In the genomic region with DNA sequence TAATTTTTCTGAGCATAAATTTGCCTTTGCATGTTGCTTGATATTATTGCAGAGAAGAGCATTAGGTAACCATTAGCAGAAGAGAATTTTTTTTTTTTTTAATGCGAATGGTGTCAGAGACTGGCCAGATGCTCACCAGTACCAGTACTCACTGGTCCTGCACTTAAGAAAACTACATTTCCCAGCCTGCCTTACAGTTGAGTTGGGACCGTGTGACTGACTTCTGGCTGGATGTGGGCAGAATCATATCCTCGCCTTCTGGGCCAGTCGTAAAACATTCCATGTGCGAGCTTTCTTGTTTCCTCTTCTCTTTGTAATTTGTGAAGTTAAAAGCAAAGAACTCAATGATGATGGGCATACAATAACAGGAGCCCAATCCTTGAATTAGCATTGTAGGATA, we compare ENCODE assay signal across 6 cellular contexts.
"Had no signal": no experiment of that assay in that cellular context is flagged by ENCODE, and none has a peak within 500 bp of the region (broad histone marks: within the 10 kb centered on the region; RNA-seq: fewer than 3 reads in every experiment).

No MANE protein-coding gene starts in this region.

- H3K4me1 Mint-ChIP-seq: H9, IgD-negative memory B cell had no signal

- DNase-seq: GOT3, H9, HCEC 1CT, KBM-7 had no signal

- H3K27ac ChIP-seq: HL-60 had no signal

- H3K4me3 Mint-ChIP-seq: H9, IgD-negative memory B cell had no signal

- H3K27me3 Mint-ChIP-seq: IgD-negative memory B cell had no signal

- H3K27ac Mint-ChIP-seq: H9, IgD-negative memory B cell had no signal
